12 cellular contexts compared by ENCODE assay signal in the genomic region with DNA sequence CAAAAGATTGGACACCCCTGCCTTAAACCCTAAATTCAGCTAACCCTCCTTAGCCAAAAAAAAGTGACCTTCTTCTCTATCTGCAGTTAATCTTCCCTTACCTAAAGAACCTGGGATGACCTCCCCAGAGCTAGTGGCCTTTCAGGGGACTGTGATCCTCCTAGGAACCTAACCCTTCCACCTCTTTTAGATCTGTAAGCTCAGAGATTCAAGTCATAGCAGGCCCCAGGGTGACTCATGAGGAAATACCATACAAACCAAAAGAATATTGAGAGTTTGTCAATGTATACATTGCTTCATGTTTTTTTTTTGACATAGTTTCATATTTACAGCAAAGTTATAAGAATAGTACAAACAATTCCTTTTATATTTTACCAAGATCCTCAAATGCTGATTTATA. TPM values are rescaled to one million over a fixed set of nuclear protein-coding genes. Genes with fewer than 3 reads are reported as not detected.
DNase-seq lines count a peak whose midpoint lies in the region; ATAC-seq and TF ChIP-seq lines count a peak whose summit lies in the region.
"Had no signal": no experiment of that assay in that cellular context is flagged by ENCODE, and none has a peak within 500 bp of the region (broad histone marks: within the 10 kb centered on the region; RNA-seq: fewer than 3 reads in every experiment).

No MANE protein-coding gene starts in this region.

- no peaks in the 10 kb centered on the region for H3K79me2 ChIP-seq in OCI-LY1 (ENCODE audit: insufficient read depth, low read length)
- H3K79me2 ChIP-seq: parathyroid adenoma had no signal

- DNase-seq in activated naive CD4-positive, alpha-beta T cell treated with anti-CD3 and anti-CD28 coated beads, Interleukin-2, amount 50 U/mL, for 72 hours (ENCODE audit: low spot score in 2 of 2) = peak in 1 of 2 donors; percentile 20
- no peak for DNase-seq in activated naive CD4-positive, alpha-beta T cell (lab: John Stamatoyannopoulos, UW)
- peak; percentile 25 for DNase-seq in dermis blood vessel endothelial cell
- DNase-seq in GF-D8 (lab: John Stamatoyannopoulos, UW) = no peak
- no peak for DNase-seq in effector CD4-positive, alpha-beta T cell
- DNase-seq: activated CD4-positive, CD25-positive, alpha-beta regulatory T cell; caudate nucleus had no signal

- ATAC-seq in activated naive CD4-positive, alpha-beta T cell treated with anti-CD3 and anti-CD28 coated beads, Interleukin-2, amount 50 U/mL, for 72 hours = peak; percentile 46 to 91
- peak; percentile 42 for ATAC-seq in stimulated activated memory B cell treated with anti-CD40 and anti-IgM and Interleukin-4, amounts not matched to agents 10 μg/mL and 1 μg/mL and 100 μg/mL, for 72 hours
- ATAC-seq in GM21515 (IDR thresholded peaks at IDR 0.05; ENCODE audit: unreplicated experiment) = no peak

- H2AFZ ChIP-seq in OCI-LY1 (ENCODE audit: low read length) = no peak overlapping the region
- H2AFZ ChIP-seq: parathyroid adenoma had no signal

- no peaks in the 10 kb centered on the region for H3K9me3 ChIP-seq in OCI-LY1 (ENCODE audit: low read length)

- TF ChIP-seq CTCF in OCI-LY1 (IDR thresholded peaks at IDR 0.05; ENCODE audit: low read length) = no peak

- H3K36me3 Mint-ChIP-seq in activated naive CD4-positive, alpha-beta T cell treated with anti-CD3 and anti-CD28 coated beads, Interleukin-2, amount 50 U/mL, for 72 hours = peaks cover 0 to 16% of the 10 kb centered on the region in 2 donors
- no peaks in the 10 kb centered on the region for H3K36me3 Mint-ChIP-seq in stimulated activated memory B cell treated with anti-CD40 and anti-IgM and Interleukin-4, amounts not matched to agents 10 μg/mL and 1 μg/mL and 100 μg/mL, for 72 hours
- H3K36me3 Mint-ChIP-seq: CD14-positive monocyte had no signal

- H3K4me3 ChIP-seq in OCI-LY1 (ENCODE audit: low read depth, low read length, poor library complexity, severe bottlenecking) = no peak overlapping the region

- H3K4me3 Mint-ChIP-seq in stimulated activated memory B cell treated with anti-CD40 and anti-IgM and Interleukin-4, amounts not matched to agents 10 μg/mL and 1 μg/mL and 100 μg/mL, for 72 hours = no peak overlapping the region
- H3K4me3 Mint-ChIP-seq: CD14-positive monocyte had no signal

- no peaks in the 10 kb centered on the region for H3K27me3 ChIP-seq in OCI-LY1 (ENCODE audit: insufficient read depth, low read length)

- peaks cover 51% of the 10 kb centered on the region for H3K4me1 ChIP-seq in OCI-LY1 (ENCODE audit: insufficient read depth, low read length, severe bottlenecking)
- H3K4me1 ChIP-seq: parathyroid adenoma had no signal

- H3K27ac ChIP-seq in OCI-LY1 (ENCODE audit: low read depth, low read length, poor library complexity, severe bottlenecking) = peak overlapping the region; percentile 63
- H3K27ac ChIP-seq: parathyroid adenoma had no signal

- no peak overlapping the region for H3K4me2 ChIP-seq in OCI-LY1 (ENCODE audit: low read length)

- H3F3A ChIP-seq in OCI-LY1 (ENCODE audit: insufficient read depth, low read length) = 0 out of 2 replicates have a peak, but pooled peaks cover 9% of the 10 kb centered on the region

- H3K27me3 Mint-ChIP-seq in stimulated activated memory B cell treated with anti-CD40 and anti-IgM and Interleukin-4, amounts not matched to agents 10 μg/mL and 1 μg/mL and 100 μg/mL, for 72 hours = no peaks in the 10 kb centered on the region

- H3K9ac ChIP-seq in OCI-LY1 (ENCODE audit: low read length) = no peak overlapping the region
- H3K9ac ChIP-seq: parathyroid adenoma had no signal

- no peaks in the 10 kb centered on the region for H4K20me1 ChIP-seq in OCI-LY1 (ENCODE audit: insufficient read depth, low read length)

- H3K36me3 ChIP-seq in OCI-LY1 (ENCODE audit: insufficient read depth, low read length) = no peaks in the 10 kb centered on the region

- peak overlapping the region in 1 of 2 donors; percentile 62 for H3K27ac Mint-ChIP-seq in activated naive CD4-positive, alpha-beta T cell treated with anti-CD3 and anti-CD28 coated beads, Interleukin-2, amount 50 U/mL, for 72 hours
- H3K27ac Mint-ChIP-seq in stimulated activated memory B cell treated with anti-CD40 and anti-IgM and Interleukin-4, amounts not matched to agents 10 μg/mL and 1 μg/mL and 100 μg/mL, for 72 hours = peak overlapping the region; percentile 10

- no peaks in the 10 kb centered on the region for H3K9me2 ChIP-seq in OCI-LY1 (ENCODE audit: low read depth, low read length)

- H3K9me3 Mint-ChIP-seq in activated naive CD4-positive, alpha-beta T cell treated with anti-CD3 and anti-CD28 coated beads, Interleukin-2, amount 50 U/mL, for 72 hours = peaks cover 0 to 5% of the 10 kb centered on the region in 2 donors
- no peaks in the 10 kb centered on the region for H3K9me3 Mint-ChIP-seq in stimulated activated memory B cell treated with anti-CD40 and anti-IgM and Interleukin-4, amounts not matched to agents 10 μg/mL and 1 μg/mL and 100 μg/mL, for 72 hours

- H3K4me1 Mint-ChIP-seq in stimulated activated memory B cell treated with anti-CD40 and anti-IgM and Interleukin-4, amounts not matched to agents 10 μg/mL and 1 μg/mL and 100 μg/mL, for 72 hours = peaks cover 50% of the 10 kb centered on the region

RNA-seq across cellular contexts. Expression of a gene that starts 38.3 kb away (rescaled TPM):
- total RNA-seq in activated naive CD4-positive, alpha-beta T cell treated with anti-CD3 and anti-CD28 coated beads, Interleukin-2, amount 50 U/mL, for 72 hours = 10 to 100 TPM in 1 of 2 donors, 1 to 10 TPM in 1; 9.3 to 25.9 TPM
- total RNA-seq in dermis blood vessel endothelial cell = not detected in 2 replicates

RNA-seq across cellular contexts. Expression of a gene that starts 54.4 kb away (rescaled TPM):
- 100 to 1,000 TPM; 180 to 239 TPM for total RNA-seq in activated naive CD4-positive, alpha-beta T cell treated with anti-CD3 and anti-CD28 coated beads, Interleukin-2, amount 50 U/mL, for 72 hours
- total RNA-seq in dermis blood vessel endothelial cell = 131 and 184 TPM in 2 replicates

Comparison
In these comparisons a context has a peak if more than half of its experiments do, and no peak if none do; other contexts are left out.
1. RNA of a gene that starts 38.3 kb away (total RNA-seq): 9.3 to 25.9 TPM in activated naive CD4-positive, alpha-beta T cell treated with anti-CD3 and anti-CD28 coated beads, Interleukin-2, amount 50 U/mL, for 72 hours; not detected in dermis blood vessel endothelial cell; every median in the first group is over 10 times any median in the second.